In genomic region chr1:244205171-244205570, GRCh38 we compare ENCODE assay signal across 22 cellular contexts.
"Had no signal": no experiment of that assay in that cellular context is flagged by ENCODE, and none has a peak within 500 bp of the region (broad histone marks: within the 10 kb centered on the region; RNA-seq: fewer than 3 reads in every experiment).

No MANE protein-coding gene starts in this region.

- H3K4me1 Mint-ChIP-seq: stimulated activated effector memory CD8-positive, alpha-beta T cell treated with anti-CD3 and anti-CD28 coated beads, Interleukin-12 subunit alpha, Interleukin-12 subunit beta, amount 100 ng/mL, for 72 hours had no signal

- H3K4me1 ChIP-seq: lower lobe of right lung, pancreas, suprapubic skin, thyroid gland had no signal

- H3K9me3 ChIP-seq: esophagus squamous epithelium, heart left ventricle, left ventricle myocardium inferior, lower lobe of right lung, pancreas, suprapubic skin, thyroid gland had no signal

- H3K4me3 ChIP-seq: esophagus squamous epithelium, heart left ventricle, left ventricle myocardium inferior, lower lobe of right lung, pancreas, smooth muscle cell, suprapubic skin, thyroid gland had no signal

- H3K27me3 Mint-ChIP-seq: dendritic cell treated with granulocyte-macrophage colony-stimulating factor and Interleukin-4, amounts not matched to agents 40 ng/mL and 50 ng/mL, for 4 days; memory B cell had no signal

- ATAC-seq: heart left ventricle; lower lobe of right lung; natural killer cell treated with Interleukin-12 subunit alpha and Interleukin-12 subunit beta and Interleukin-15 and Interleukin-18, amount 100 ng/mL, for 72 hours; pancreas; right cardiac atrium; stimulated activated effector memory CD8-positive, alpha-beta T cell treated with anti-CD3 and anti-CD28 coated beads, Interleukin-12 subunit alpha, Interleukin-12 subunit beta, amount 100 ng/mL, for 72 hours; stimulated activated naive CD8-positive, alpha-beta T cell treated with anti-CD3 and anti-CD28 coated beads, Interleukin-15, Interleukin-2, amounts not matched to agents 100 U/mL and 50 U/mL, for 24 hours had no signal

- H3K36me3 Mint-ChIP-seq: memory B cell; mesothelial cell of epicardium; natural killer cell treated with Interleukin-12 subunit alpha and Interleukin-12 subunit beta and Interleukin-15 and Interleukin-18, amount 100 ng/mL, for 72 hours; stimulated activated effector memory CD8-positive, alpha-beta T cell treated with anti-CD3 and anti-CD28 coated beads, Interleukin-12 subunit alpha, Interleukin-12 subunit beta, amount 100 ng/mL, for 72 hours; type B pancreatic cell had no signal

- H3K27ac Mint-ChIP-seq: dendritic cell treated with granulocyte-macrophage colony-stimulating factor and Interleukin-4, amounts not matched to agents 40 ng/mL and 50 ng/mL, for 4 days; memory B cell; mesothelial cell of epicardium; natural killer cell treated with Interleukin-12 subunit alpha and Interleukin-12 subunit beta and Interleukin-15 and Interleukin-18, amount 100 ng/mL, for 72 hours; progenitor cell of endocrine pancreas; stimulated activated effector memory CD8-positive, alpha-beta T cell treated with anti-CD3 and anti-CD28 coated beads, Interleukin-12 subunit alpha, Interleukin-12 subunit beta, amount 100 ng/mL, for 72 hours; type B pancreatic cell had no signal

- H3K4me2 ChIP-seq: smooth muscle cell had no signal

- H3K27me3 ChIP-seq: esophagus squamous epithelium, heart left ventricle, pancreas, thyroid gland had no signal

- H3K9me3 Mint-ChIP-seq: dendritic cell treated with granulocyte-macrophage colony-stimulating factor and Interleukin-4, amounts not matched to agents 40 ng/mL and 50 ng/mL, for 4 days; memory B cell; mesothelial cell of epicardium; natural killer cell treated with Interleukin-12 subunit alpha and Interleukin-12 subunit beta and Interleukin-15 and Interleukin-18, amount 100 ng/mL, for 72 hours; stimulated activated effector memory CD8-positive, alpha-beta T cell treated with anti-CD3 and anti-CD28 coated beads, Interleukin-12 subunit alpha, Interleukin-12 subunit beta, amount 100 ng/mL, for 72 hours; type B pancreatic cell had no signal

- H3K4me3 Mint-ChIP-seq: dendritic cell treated with granulocyte-macrophage colony-stimulating factor and Interleukin-4, amounts not matched to agents 40 ng/mL and 50 ng/mL, for 4 days; memory B cell; mesothelial cell of epicardium; natural killer cell treated with Interleukin-12 subunit alpha and Interleukin-12 subunit beta and Interleukin-15 and Interleukin-18, amount 100 ng/mL, for 72 hours; stimulated activated effector memory CD8-positive, alpha-beta T cell treated with anti-CD3 and anti-CD28 coated beads, Interleukin-12 subunit alpha, Interleukin-12 subunit beta, amount 100 ng/mL, for 72 hours; type B pancreatic cell had no signal

- DNase-seq: esophagus squamous epithelium; foreskin melanocyte; heart left ventricle; hippocampal formation; left ventricle myocardium inferior; lower lobe of right lung; occipital lobe; pancreas; right cardiac atrium; stimulated activated CD4-positive, alpha-beta T cell treated with anti-CD3 and anti-CD28 coated beads, Interleukin-4, amount 100 ng/mL, for 1 hour; stimulated activated CD8-positive, alpha-beta memory T cell treated with anti-CD3 and anti-CD28 coated beads, Interleukin-4, amount 100 ng/mL, for 48 hours; stimulated activated naive CD8-positive, alpha-beta T cell treated with anti-CD3 and anti-CD28 coated beads, Interleukin-15, Interleukin-2, amounts not matched to agents 100 U/mL and 50 U/mL, for 24 hours; thyroid gland had no signal

- H3K27ac ChIP-seq: esophagus squamous epithelium, heart left ventricle, left ventricle myocardium inferior, lower lobe of right lung, pancreas, suprapubic skin, thyroid gland had no signal

- H3K36me3 ChIP-seq: esophagus squamous epithelium, heart left ventricle, left ventricle myocardium inferior, lower lobe of right lung, pancreas, suprapubic skin, thyroid gland had no signal
